3 cellular contexts compared by ENCODE assay signal in the genomic region with DNA sequence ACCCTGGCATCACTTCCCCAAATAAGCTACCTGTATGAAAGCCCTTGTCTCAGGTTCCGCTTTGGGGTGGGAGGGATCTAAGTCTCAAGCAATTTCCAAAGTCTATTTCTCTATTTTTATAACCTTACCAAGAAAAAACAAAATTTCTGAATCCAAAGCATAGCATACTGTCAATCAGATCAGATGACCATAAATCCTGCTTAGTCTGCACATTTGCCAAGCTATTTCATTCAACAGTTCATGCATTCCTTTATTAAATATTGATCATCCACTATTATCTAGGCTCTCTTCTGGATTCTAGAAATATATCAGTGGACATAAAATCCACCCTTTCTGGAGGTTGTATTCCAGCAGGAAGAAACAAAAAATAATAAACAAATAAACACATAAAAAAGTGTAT.
TF ChIP-seq lines count a peak whose summit lies in the region.

No MANE protein-coding gene starts in this region.

TF ChIP-seq in HepG2, 621 proteins besides CTCF, POLR2A, EP300 and RAD21:
- TF ChIP-seq MAFF (IDR thresholded peaks at IDR 0.05; ENCODE audit: low read depth, low read length) (peak; percentile 62), ZNF264 (CRISPR knock-in tag; IDR thresholded peaks at IDR 0.05) (no peak), NCOR1 (IDR thresholded peaks at IDR 0.05; ENCODE audit: borderline replicate concordance, low read length) (no peak), MAFK (conservative IDR thresholded peaks at IDR 0.05 in 1 of 2, IDR thresholded peaks at IDR 0.05 in 1 of 2; ENCODE audit: low read length in 2 of 2) (peak; percentile 57 to 77), MAF1 (CRISPR knock-in tag; IDR thresholded peaks at IDR 0.05; ENCODE audit: borderline replicate concordance) (no peak), HOXA5 (CRISPR knock-in tag; IDR thresholded peaks at IDR 0.05) (no peak)
- TF ChIP-seq, protein P1, sequence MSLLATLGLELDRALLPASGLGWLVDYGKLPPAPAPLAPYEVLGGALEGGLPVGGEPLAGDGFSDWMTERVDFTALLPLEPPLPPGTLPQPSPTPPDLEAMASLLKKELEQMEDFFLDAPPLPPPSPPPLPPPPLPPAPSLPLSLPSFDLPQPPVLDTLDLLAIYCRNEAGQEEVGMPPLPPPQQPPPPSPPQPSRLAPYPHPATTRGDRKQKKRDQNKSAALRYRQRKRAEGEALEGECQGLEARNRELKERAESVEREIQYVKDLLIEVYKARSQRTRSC (CRISPR knock-in tag; IDR thresholded peaks at IDR 0.05; ENCODE audit: low read depth) = no peak
- TF ChIP-seq, protein P2, sequence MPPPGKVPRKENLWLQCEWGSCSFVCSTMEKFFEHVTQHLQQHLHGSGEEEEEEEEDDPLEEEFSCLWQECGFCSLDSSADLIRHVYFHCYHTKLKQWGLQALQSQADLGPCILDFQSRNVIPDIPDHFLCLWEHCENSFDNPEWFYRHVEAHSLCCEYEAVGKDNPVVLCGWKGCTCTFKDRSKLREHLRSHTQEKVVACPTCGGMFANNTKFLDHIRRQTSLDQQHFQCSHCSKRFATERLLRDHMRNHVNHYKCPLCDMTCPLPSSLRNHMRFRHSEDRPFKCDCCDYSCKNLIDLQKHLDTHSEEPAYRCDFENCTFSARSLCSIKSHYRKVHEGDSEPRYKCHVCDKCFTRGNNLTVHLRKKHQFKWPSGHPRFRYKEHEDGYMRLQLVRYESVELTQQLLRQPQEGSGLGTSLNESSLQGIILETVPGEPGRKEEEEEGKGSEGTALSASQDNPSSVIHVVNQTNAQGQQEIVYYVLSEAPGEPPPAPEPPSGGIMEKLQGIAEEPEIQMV (CRISPR knock-in tag; IDR thresholded peaks at IDR 0.05; ENCODE audit: low read depth) = no peak

TF ChIP-seq in IMR-90, 13 proteins besides CTCF, POLR2A, EP300 and RAD21:
- TF ChIP-seq SMC3 (IDR thresholded peaks at IDR 0.05; ENCODE audit: low read depth, low read length) = no peak
- TF ChIP-seq MAFK (IDR thresholded peaks at IDR 0.05; ENCODE audit: low read depth, low read length) = peak; percentile 43; the same call in 1 of the 2 replicates

TF ChIP-seq in K562, 482 proteins besides CTCF, POLR2A, EP300 and RAD21:
- TF ChIP-seq, protein P3, sequence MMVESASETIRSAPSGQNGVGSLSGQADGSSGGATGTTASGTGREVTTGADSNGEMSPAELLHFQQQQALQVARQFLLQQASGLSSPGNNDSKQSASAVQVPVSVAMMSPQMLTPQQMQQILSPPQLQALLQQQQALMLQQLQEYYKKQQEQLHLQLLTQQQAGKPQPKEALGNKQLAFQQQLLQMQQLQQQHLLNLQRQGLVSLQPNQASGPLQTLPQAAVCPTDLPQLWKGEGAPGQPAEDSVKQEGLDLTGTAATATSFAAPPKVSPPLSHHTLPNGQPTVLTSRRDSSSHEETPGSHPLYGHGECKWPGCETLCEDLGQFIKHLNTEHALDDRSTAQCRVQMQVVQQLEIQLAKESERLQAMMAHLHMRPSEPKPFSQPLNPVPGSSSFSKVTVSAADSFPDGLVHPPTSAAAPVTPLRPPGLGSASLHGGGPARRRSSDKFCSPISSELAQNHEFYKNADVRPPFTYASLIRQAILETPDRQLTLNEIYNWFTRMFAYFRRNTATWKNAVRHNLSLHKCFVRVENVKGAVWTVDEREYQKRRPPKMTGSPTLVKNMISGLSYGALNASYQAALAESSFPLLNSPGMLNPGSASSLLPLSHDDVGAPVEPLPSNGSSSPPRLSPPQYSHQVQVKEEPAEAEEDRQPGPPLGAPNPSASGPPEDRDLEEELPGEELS (CRISPR knock-in tag; IDR thresholded peaks at IDR 0.05; ENCODE audit: borderline replicate concordance) = no peak
- TF ChIP-seq SPI1 (IDR thresholded peaks at IDR 0.05; ENCODE audit: borderline replicate concordance, low read depth, low read length) (no peak), POLR2AphosphoS5 (IDR thresholded peaks at IDR 0.05; ENCODE audit: control insufficient read depth, insufficient read depth, low read depth, low read length) (no peak), ZNF57 (CRISPR knock-in tag; IDR thresholded peaks at IDR 0.05) (no peak), MAFK (IDR thresholded peaks at IDR 0.05; ENCODE audit: low read length) (0 out of 2 replicates have a peak, but pooled peaks have one; percentile 6), E2F3 (CRISPR knock-in tag; IDR thresholded peaks at IDR 0.05) (no peak)
